In genomic region chr12:22626429-22626828, GRCh38 we compare ENCODE assay signal across 8 cellular contexts. TPM values are rescaled to one million over a fixed set of nuclear protein-coding genes. Genes with fewer than 3 reads are reported as not detected.
DNase-seq lines count a peak whose midpoint lies in the region; ATAC-seq and TF ChIP-seq lines count a peak whose summit lies in the region.

No MANE protein-coding gene starts in this region.

- H3K4me3 ChIP-seq in DOHH2 (ENCODE audit: low read length) = peak overlapping the region; percentile 73
- H3K4me3 ChIP-seq in iPS-20b (ENCODE audit: low read length) = peak overlapping the region; percentile 93

- CTCF ChIA-PET in RWPE1 (lab: Yijun Ruan, JAX) = no interaction called here

- peak overlapping the region; percentile 66 for H3K4me2 ChIP-seq in DOHH2 (ENCODE audit: low read length)

- no peaks in the 10 kb centered on the region for H3K27me3 Mint-ChIP-seq in activated naive CD4-positive, alpha-beta T cell treated with anti-CD3 and anti-CD28 coated beads, Interleukin-2, amount 50 U/mL, for 24 hours

- H3K4me1 ChIP-seq in DOHH2 (ENCODE audit: control insufficient read depth, low read length) (peaks cover 26% of the 10 kb centered on the region), iPS-20b (ENCODE audit: insufficient read depth, low read length) (peaks cover 16% of the 10 kb centered on the region; the same call in 1 of the 2 replicates)

- H3K27me3 ChIP-seq in DOHH2 (ENCODE audit: control insufficient read depth, low read length) (peaks cover under 1% of the 10 kb centered on the region; the same call in 1 of the 2 replicates), iPS-20b (ENCODE audit: insufficient read depth, low read length) (no peaks in the 10 kb centered on the region)

- DNase-seq in HT-29 (ENCODE audit: low spot score) (peak; percentile 63), RWPE1 (ENCODE audit: low spot score) (no peak), NCI-H1694 treated with DMSO at 0.1 percent for 48 hours (lab: John Stamatoyannopoulos, UW) (no peak)
- DNase-seq in stimulated activated CD4-positive, alpha-beta T cell treated with anti-CD3 and anti-CD28 coated beads, Interleukin-4, amount 100 ng/mL, for 24 hours = peak; percentile 53

- H3K9me2 ChIP-seq in DOHH2 (replicated peaks; ENCODE audit: control insufficient read depth, low read length) = no peaks in the 10 kb centered on the region

- H3K79me2 ChIP-seq in DOHH2 (ENCODE audit: control insufficient read depth, low read length) = peaks cover 63% of the 10 kb centered on the region

- TF ChIP-seq CTCF in DOHH2 (IDR thresholded peaks at IDR 0.05; ENCODE audit: low read depth, low read length, poor library complexity, severe bottlenecking) (no peak), RWPE1 (conservative IDR thresholded peaks at IDR 0.05; ENCODE audit: low read depth) (no peak)

- ATAC-seq in GM19452 (IDR thresholded peaks at IDR 0.05; ENCODE audit: unreplicated experiment) = peak; percentile 31

- H3F3A ChIP-seq in DOHH2 (ENCODE audit: control insufficient read depth, insufficient read depth) = no peaks in the 10 kb centered on the region

- peaks cover 3% of the 10 kb centered on the region; the same call in 1 of the 2 replicates for H4K20me1 ChIP-seq in DOHH2 (ENCODE audit: control insufficient read depth, insufficient read depth, low read depth, low read length)

- peaks cover 53% of the 10 kb centered on the region for H3K4me1 Mint-ChIP-seq in activated naive CD4-positive, alpha-beta T cell treated with anti-CD3 and anti-CD28 coated beads, Interleukin-2, amount 50 U/mL, for 24 hours

- H3K4me3 Mint-ChIP-seq in activated naive CD4-positive, alpha-beta T cell treated with anti-CD3 and anti-CD28 coated beads, Interleukin-2, amount 50 U/mL, for 24 hours = peak overlapping the region; percentile 98

- peaks cover 10% of the 10 kb centered on the region; the same call in 1 of the 2 replicates for H3K36me3 ChIP-seq in DOHH2 (ENCODE audit: control insufficient read depth, low read length)
- peaks cover 3% of the 10 kb centered on the region; the same call in 1 of the 2 replicates for H3K36me3 ChIP-seq in iPS-20b (ENCODE audit: insufficient read depth, low read depth, low read length)

- POLR2A ChIA-PET in RWPE1 (lab: Yijun Ruan, JAX; ENCODE audit: low non-redundant PET) = no interaction called here

- no peaks in the 10 kb centered on the region for H3K9me3 ChIP-seq in DOHH2 (ENCODE audit: control insufficient read depth, insufficient read depth, low read length)
- H3K9me3 ChIP-seq in iPS-20b (ENCODE audit: insufficient read depth, low read depth, low read length) = no peaks in the 10 kb centered on the region

- H3K9me3 Mint-ChIP-seq in activated naive CD4-positive, alpha-beta T cell treated with anti-CD3 and anti-CD28 coated beads, Interleukin-2, amount 50 U/mL, for 24 hours = no peaks in the 10 kb centered on the region

- H3K27ac Mint-ChIP-seq in activated naive CD4-positive, alpha-beta T cell treated with anti-CD3 and anti-CD28 coated beads, Interleukin-2, amount 50 U/mL, for 24 hours = peak overlapping the region; percentile 95

- no peak overlapping the region for H3K27ac ChIP-seq in DOHH2 (ENCODE audit: low read depth, low read length)
- peak overlapping the region; percentile 97 for H3K27ac ChIP-seq in iPS-20b (ENCODE audit: low read length)
- no peak overlapping the region for H3K27ac ChIP-seq in RWPE1

- peaks cover 3% of the 10 kb centered on the region for H3K36me3 Mint-ChIP-seq in activated naive CD4-positive, alpha-beta T cell treated with anti-CD3 and anti-CD28 coated beads, Interleukin-2, amount 50 U/mL, for 24 hours

- H3K9ac ChIP-seq in iPS-20b (ENCODE audit: low read depth, low read length) = peak overlapping the region; percentile 91

RNA-seq across cellular contexts. Expression of gene ETNK1, which starts 1.5 kb away (rescaled TPM):
- total RNA-seq in HT-29 (2014; rRNA removed; shearing (Covaris generic)) = 47.1 and 52.3 TPM in 2 replicates

Comparison
In these comparisons a context has a peak if more than half of its experiments do, and no peak if none do; other contexts are left out.
1. DNase-seq: peak in HT-29 (single experiment) and stimulated activated CD4-positive, alpha-beta T cell treated with anti-CD3 and anti-CD28 coated beads, Interleukin-4, amount 100 ng/mL, for 24 hours (single experiment); none in RWPE1 (single experiment) and NCI-H1694 treated with DMSO at 0.1 percent for 48 hours (single experiment).